9 cellular contexts compared by ENCODE assay signal in genomic region chr19:47511681-47512080, GRCh38. TPM values are rescaled to one million over a fixed set of nuclear protein-coding genes. Genes with fewer than 3 reads are reported as not detected.
DNase-seq lines count a peak whose midpoint lies in the region; ATAC-seq, FAIRE-seq and TF ChIP-seq lines count a peak whose summit lies in the region.
"Had no signal": no experiment of that assay in that cellular context is flagged by ENCODE, and none has a peak within 500 bp of the region (broad histone marks: within the 10 kb centered on the region; RNA-seq: fewer than 3 reads in every experiment).

No MANE protein-coding gene starts in this region.

- ATAC-seq in GM21360 (IDR thresholded peaks at IDR 0.05; ENCODE audit: unreplicated experiment), result no peak

- no peaks in the 10 kb centered on the region for H3K9me3 ChIP-seq in prostate gland

- TF ChIP-seq POLR2A in prostate gland (IDR thresholded peaks at IDR 0.05), result no peak

- CTCF ChIA-PET in RWPE1 (lab: Yijun Ruan, JAX), result interaction anchor here (0.6 kb wide), 1 partner anchor 23 kb away, joined by 4 read pairs; no protein-coding TSS in a partner anchor

- 40% methylated on average over 7 of the region's 7 CpGs for WGBS in prostate gland

- intact Hi-C loops in prostate gland (cut with DNase I), result loop anchor here (5.0 kb wide), 1 partner anchor 186 kb away; no protein-coding TSS in a partner anchor

- POLR2A ChIA-PET in RWPE1 (lab: Yijun Ruan, JAX; ENCODE audit: low non-redundant PET), result no interaction called here

- no peaks in the 10 kb centered on the region for H3K27me3 ChIP-seq in prostate gland (replicated peaks; ENCODE audit: insufficient read depth)

- H3K4me3 ChIP-seq in fibroblast of pulmonary artery (replicated peaks; ENCODE audit: low read depth, low read length), result no peak overlapping the region
- peak overlapping the region; percentile 3 to 78 for H3K4me3 ChIP-seq in prostate gland

- peak; percentile 91 for DNase-seq in D721Med (ENCODE audit: insufficient read length, low spot score)
- no peak for DNase-seq in RWPE1 (ENCODE audit: low spot score)
- DNase-seq in fibroblast of pulmonary artery (ENCODE audit: low read depth), result peak; percentile 56
- DNase-seq in prostate gland (ENCODE audit: low spot score), result no peak
- DNase-seq in T1000 (lab: John Stamatoyannopoulos, UW), result no peak
- no peak for DNase-seq in stimulated activated naive CD4-positive, alpha-beta T cell treated with Interleukin-2 at 50 U/mL for 16 hours (lab: John Stamatoyannopoulos, UW)
- DNase-seq in NCI-H1092 (lab: John Stamatoyannopoulos, UW), result no peak

- no peaks in the 10 kb centered on the region for H3K36me3 ChIP-seq in prostate gland

- H3K4me1 ChIP-seq in prostate gland (replicated peaks), result peaks cover 53% of the 10 kb centered on the region

- peak; percentile 38 for FAIRE-seq in D721Med (lab: Jason Lieb, UNC)

- no peak for TF ChIP-seq CTCF in D721Med (IDR thresholded peaks at IDR 0.05; ENCODE audit: insufficient read depth, missing control alignments)
- TF ChIP-seq CTCF in RWPE1 (conservative IDR thresholded peaks at IDR 0.05; ENCODE audit: low read depth), result no peak
- TF ChIP-seq CTCF in fibroblast of pulmonary artery (IDR thresholded peaks at IDR 0.05; ENCODE audit: low read length, missing control alignments), result no peak
- TF ChIP-seq CTCF in prostate gland (IDR thresholded peaks at IDR 0.05), result no peak

- H3K27ac ChIP-seq in RWPE1, result peak overlapping the region; percentile 96
- peak overlapping the region; percentile 97 to 98 for H3K27ac ChIP-seq in prostate gland

RNA-seq across cellular contexts. Expression of gene NAPA, which starts 3.2 kb away (rescaled TPM):
- total RNA-seq in prostate gland, result 100 to 1,000 TPM; 263 to 422 TPM

RNA-seq across cellular contexts. Expression of gene KPTN, which starts 27.7 kb away (rescaled TPM):
- 1 to 10 TPM; 8.8 to 9.0 TPM for total RNA-seq in prostate gland

RNA-seq across cellular contexts. Expression of gene SLC8A2, which starts 40.0 kb away (rescaled TPM):
- total RNA-seq in prostate gland, result 1 to 10 TPM; 1.3 to 7.7 TPM
- total RNA-seq: activated T-helper 2 cell treated with anti-CD3 and anti-CD28 coated beads, Interferon-gamma antibody, Interleukin-2, Interleukin-4, amounts not matched to agents 10 μg/mL and 5 μg/mL and 100 μg/mL, durations not matched to agents 14 hours and 24 hours and 36 hours had no signal

Comparison
In these comparisons a context has a peak if more than half of its experiments do, and no peak if none do; other contexts are left out.
1. DNase-seq: peak in D721Med (single experiment) and fibroblast of pulmonary artery (single experiment); none in RWPE1 (single experiment), prostate gland (single experiment), T1000 (single experiment), stimulated activated naive CD4-positive, alpha-beta T cell treated with Interleukin-2 at 50 U/mL for 16 hours (single experiment) and NCI-H1092 (single experiment).